Comparison of ENCODE assay signal across 28 cellular contexts in genomic region chr16:83301966-83302365, GRCh38.
"Had no signal": no experiment of that assay in that cellular context is flagged by ENCODE, and none has a peak within 500 bp of the region (broad histone marks: within the 10 kb centered on the region; RNA-seq: fewer than 3 reads in every experiment).

No MANE protein-coding gene starts in this region.

- H3K27me3 ChIP-seq: adrenal gland had no signal

- H3K4me1 Mint-ChIP-seq: activated naive CD8-positive, alpha-beta T cell treated with anti-CD3 and anti-CD28 coated beads, Interleukin-2, amount 10 ng/mL, durations not matched to agents 7 days and 5 days had no signal

- H3K9me2 ChIP-seq: SK-N-SH had no signal

- ATAC-seq: activated CD8-positive, alpha-beta T cell treated with anti-CD3 and anti-CD28 coated beads, Interleukin-2, amount 10 ng/mL, durations not matched to agents 7 days and 5 days; Panc1; Right ventricle myocardium inferior had no signal

- H3K4me3 ChIP-seq: adrenal gland, breast epithelium had no signal

- H3K4me2 ChIP-seq: SK-N-SH had no signal

- H3K9ac ChIP-seq: SK-N-SH had no signal

- H3K27ac Mint-ChIP-seq: activated CD8-positive, alpha-beta T cell treated with anti-CD3 and anti-CD28 coated beads, Interleukin-2, amount 10 ng/mL, durations not matched to agents 7 days and 5 days; activated naive CD8-positive, alpha-beta T cell treated with anti-CD3 and anti-CD28 coated beads, Interleukin-2, amount 10 ng/mL, durations not matched to agents 7 days and 5 days had no signal

- H3K36me3 ChIP-seq: adrenal gland, breast epithelium had no signal

- H3K27me3 Mint-ChIP-seq: activated naive CD8-positive, alpha-beta T cell treated with anti-CD3 and anti-CD28 coated beads, Interleukin-2, amount 10 ng/mL, durations not matched to agents 7 days and 5 days had no signal

- H3K9me3 ChIP-seq: adrenal gland, breast epithelium, SK-N-SH had no signal

- H3K36me3 Mint-ChIP-seq: activated naive CD8-positive, alpha-beta T cell treated with anti-CD3 and anti-CD28 coated beads, Interleukin-2, amount 10 ng/mL, durations not matched to agents 7 days and 5 days had no signal

- H3K4me1 ChIP-seq: adrenal gland, breast epithelium had no signal

- H3K9me3 Mint-ChIP-seq: activated naive CD8-positive, alpha-beta T cell treated with anti-CD3 and anti-CD28 coated beads, Interleukin-2, amount 10 ng/mL, durations not matched to agents 7 days and 5 days had no signal

- H3K27ac ChIP-seq: adrenal gland, breast epithelium, VCaP had no signal

- H3K4me3 Mint-ChIP-seq: activated CD8-positive, alpha-beta T cell treated with anti-CD3 and anti-CD28 coated beads, Interleukin-2, amount 10 ng/mL, durations not matched to agents 7 days and 5 days; activated naive CD8-positive, alpha-beta T cell treated with anti-CD3 and anti-CD28 coated beads, Interleukin-2, amount 10 ng/mL, durations not matched to agents 7 days and 5 days had no signal

- DNase-seq: activated CD4-positive, alpha-beta T cell treated with anti-CD3 and anti-CD28 coated beads for 48 hours; activated CD4-positive, alpha-beta T cell treated with anti-CD3 and anti-CD28 coated beads, Interleukin-2, amount 50 U/mL, for 4 hours; activated CD8-positive, alpha-beta memory T cell treated with anti-CD3 and anti-CD28 coated beads, Interleukin-2, amount 50 U/mL, for 48 hours; activated CD8-positive, alpha-beta T cell treated with anti-CD3 and anti-CD28 coated beads, Interleukin-2, amount 10 ng/mL, durations not matched to agents 7 days and 5 days; activated naive CD4-positive, alpha-beta T cell treated with anti-CD3 and anti-CD28 coated beads, Interleukin-2, amount 50 U/mL, for 16 hours; activated naive CD8-positive, alpha-beta T cell treated with anti-CD3 and anti-CD28 coated beads, Interleukin-2, amount 10 ng/mL, durations not matched to agents 7 days and 5 days; activated T-cell treated with anti-CD3 and anti-CD28 coated beads, Interleukin-2, amount 50 U/mL, for 1 hour; adrenal gland; anterior cingulate cortex; Kasumi-1; KBM-7; NCI-H1092; NCI-H1417; NCI-H1930; NCI-H2171; NCI-H2227 treated with DMSO at 0.1 percent for 48 hours; NCI-H446 treated with DMSO at 0.1 percent for 48 hours; NCI-H524 treated with DMSO at 0.1 percent for 48 hours; NCI-H748 treated with DMSO at 0.1 percent for 48 hours; NK-92 treated with Interleukin-12 subunit alpha and Interleukin-12 subunit beta, amount 100 ng/mL, for 24 hours; OCI-M1; RPMI8226; SK-N-SH; T-helper 1 cell had no signal
